Comparison of ENCODE assay signal across 8 cellular contexts in the genomic region with DNA sequence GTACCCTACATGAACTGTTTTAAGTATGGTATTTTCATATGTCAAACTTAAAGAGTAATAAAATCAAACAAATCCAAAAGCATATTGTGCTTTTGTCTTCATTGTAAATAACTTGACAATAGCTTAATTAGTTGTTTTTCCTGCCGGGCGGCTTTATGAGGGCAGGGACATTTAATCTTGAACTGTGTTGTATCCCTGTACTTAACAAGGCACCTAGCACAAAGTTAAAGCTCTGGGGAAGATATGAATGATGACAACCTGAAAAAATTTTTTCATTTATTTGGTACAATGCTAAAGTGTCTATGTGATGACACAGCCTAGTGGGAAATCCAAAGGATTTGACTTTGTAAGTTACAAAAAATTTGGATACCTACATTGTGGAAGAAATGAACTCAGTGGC. TPM values are rescaled to one million over a fixed set of nuclear protein-coding genes. Genes with fewer than 3 reads are reported as not detected.
A peak's percentile ranks its signal among the peaks of the same experiment; 100 is the strongest.
DNase-seq lines count a peak whose midpoint lies in the region; ATAC-seq and TF ChIP-seq lines count a peak whose summit lies in the region.

No MANE protein-coding gene starts in this region.

- ATAC-seq in central memory CD8-positive, alpha-beta T cell (replicated peaks; ENCODE audit: extremely low read depth, poor library complexity, severe bottlenecking): no peak
- ATAC-seq in natural killer cell (no peak), GM21515 (IDR thresholded peaks at IDR 0.05; ENCODE audit: unreplicated experiment) (no peak)

- POLR2A ChIA-PET in AG04450 (lab: Yijun Ruan, JAX): no interaction called here

- H3K4me1 Mint-ChIP-seq in IgD-negative memory B cell: peaks cover 6 to 18% (median 15%) of the 10 kb centered on the region in 3 donors
- peaks cover 11% of the 10 kb centered on the region for H3K4me1 Mint-ChIP-seq in central memory CD8-positive, alpha-beta T cell
- peaks cover 10 to 12% of the 10 kb centered on the region in 2 donors for H3K4me1 Mint-ChIP-seq in natural killer cell

- H3K4me3 Mint-ChIP-seq in IgD-negative memory B cell (peak overlapping the region; percentile 92 to 97 (median 96)), natural killer cell (peak overlapping the region; percentile 85)
- H3K4me3 Mint-ChIP-seq in central memory CD8-positive, alpha-beta T cell: peak overlapping the region; percentile 80

- DNase-seq in AG04450 (ENCODE audit: low read depth, low spot score): no peak
- no peak for DNase-seq in central memory CD8-positive, alpha-beta T cell (ENCODE audit: low spot score in 2 of 2)
- DNase-seq in natural killer cell: no peak
- DNase-seq in NCI-H774 (lab: John Stamatoyannopoulos, UW): no peak
- no peak for DNase-seq in GM10266 (ENCODE audit: extremely low spot score)
- DNase-seq in AG08395 (ENCODE audit: low spot score): no peak

- intact Hi-C loops in natural killer cell (cut with micrococcal nuclease): no loop called here

- H3K27me3 ChIP-seq in AG04450 (ENCODE audit: control insufficient read depth, insufficient read depth, low read length): peaks cover under 1% of the 10 kb centered on the region

- peak overlapping the region in 1 of 3 donors; percentile 35 for H3K27ac Mint-ChIP-seq in IgD-negative memory B cell
- H3K27ac Mint-ChIP-seq in central memory CD8-positive, alpha-beta T cell (ENCODE audit: low read depth): no peak overlapping the region
- H3K27ac Mint-ChIP-seq in natural killer cell: peak overlapping the region; percentile 46 to 88

- peak overlapping the region; percentile 71 for H3K4me3 ChIP-seq in AG04450 (ENCODE audit: low read depth, low read length)

- TF ChIP-seq CTCF in AG04450 (IDR thresholded peaks at IDR 0.05; ENCODE audit: low read depth, low read length) (no peak), natural killer cell (IDR thresholded peaks at IDR 0.05) (no peak), GM10266 (IDR thresholded peaks at IDR 0.05; ENCODE audit: control insufficient read depth, insufficient read depth, low read depth, missing control alignments) (no peak)

- peaks cover 2% of the 10 kb centered on the region for H3K27me3 Mint-ChIP-seq in IgD-negative memory B cell
- H3K27me3 Mint-ChIP-seq in central memory CD8-positive, alpha-beta T cell: peaks cover 38% of the 10 kb centered on the region
- H3K27me3 Mint-ChIP-seq in natural killer cell (ENCODE audit: low read depth in 2 of 2): peaks cover 11 to 18% of the 10 kb centered on the region in 2 donors

- CTCF ChIA-PET in AG04450 (lab: Charles Lee): interaction anchor here (1.2 kb wide), 1 partner anchor 218 kb away, joined by 4 read pairs; no protein-coding TSS in a partner anchor

- no peak overlapping the region for H3K27ac ChIP-seq in AG04450 (ENCODE audit: low read depth, low read length)

- H3K9me3 Mint-ChIP-seq in IgD-negative memory B cell (no peaks in the 10 kb centered on the region), natural killer cell (no peaks in the 10 kb centered on the region)
- no peaks in the 10 kb centered on the region for H3K9me3 Mint-ChIP-seq in central memory CD8-positive, alpha-beta T cell

- H3K9me3 ChIP-seq in AG04450 (ENCODE audit: control insufficient read depth, insufficient read depth, low read length): no peaks in the 10 kb centered on the region

- no peaks in the 10 kb centered on the region for H3K36me3 Mint-ChIP-seq in IgD-negative memory B cell
- H3K36me3 Mint-ChIP-seq in central memory CD8-positive, alpha-beta T cell (ENCODE audit: insufficient read depth): no peaks in the 10 kb centered on the region
- H3K36me3 Mint-ChIP-seq in natural killer cell: no peaks in the 10 kb centered on the region

RNA-seq across cellular contexts. Expression of a gene that starts 0.5 kb away (rescaled TPM):
- polyA plus RNA-seq in AG04450 (2011; rRNA removed) (10.7 and 13.6 TPM in 2 replicates), IgD-negative memory B cell (6.9 TPM)
- 17.9 and 24.3 TPM in 2 replicates for polyA minus RNA-seq in AG04450 (2011; rRNA and poly(A)+ RNA removed)
- 10 to 100 TPM in 1 of 3 donors, 1 to 10 TPM in 2; 9.6 to 12.6 (median 9.8) TPM for total RNA-seq in natural killer cell
